9 cellular contexts compared by ENCODE assay signal in the genomic region with DNA sequence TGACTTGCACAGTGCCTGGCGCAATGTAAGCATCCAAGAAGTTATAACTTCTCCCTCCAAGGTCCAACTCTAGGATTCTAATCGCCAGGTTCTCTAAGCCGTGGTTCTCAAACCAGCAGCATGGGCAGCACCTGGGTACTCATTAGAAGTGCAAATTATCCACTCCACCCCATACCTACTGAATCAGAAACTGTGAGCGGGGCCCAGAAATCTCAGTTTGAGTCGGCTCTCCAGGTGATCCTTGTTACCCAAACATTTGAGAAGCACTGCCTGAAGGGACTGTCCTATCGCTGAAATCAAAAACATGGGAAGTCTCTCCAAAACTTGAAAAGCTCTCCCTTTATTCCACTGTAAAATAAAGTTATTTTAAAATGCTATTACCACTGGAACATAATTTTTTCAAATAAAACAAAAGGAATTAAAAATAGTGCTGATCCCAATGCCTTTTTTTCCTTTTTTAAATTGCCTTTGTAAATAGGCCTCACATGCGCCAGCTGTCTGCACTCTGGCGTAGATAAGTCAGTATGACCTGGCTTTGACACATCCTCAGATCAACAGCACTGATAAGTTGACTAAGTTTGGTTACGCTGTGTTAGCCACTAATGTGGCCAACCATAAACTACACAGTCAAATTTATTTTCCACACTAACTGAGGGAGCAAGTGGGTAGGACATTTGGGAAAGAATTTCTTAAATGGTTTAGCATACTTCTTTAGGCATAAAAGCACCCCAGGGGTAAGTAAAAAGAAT. TPM values are rescaled to one million over a fixed set of nuclear protein-coding genes. Genes with fewer than 3 reads are reported as not detected.
DNase-seq lines count a peak whose midpoint lies in the region; ATAC-seq lines count a peak whose summit lies in the region.
"Had no signal": no experiment of that assay in that cellular context is flagged by ENCODE, and none has a peak within 500 bp of the region (broad histone marks: within the 10 kb centered on the region; RNA-seq: fewer than 3 reads in every experiment).

No MANE protein-coding gene starts in this region.

- H3K27ac ChIP-seq in mucosa of rectum (ENCODE audit: low read depth in 2 of 2, low read length in 2 of 2): peak overlapping the region; percentile 56 to 68

- H3K9ac ChIP-seq in mucosa of rectum (ENCODE audit: low read depth in 1 of 2, low read length in 2 of 2): no peak overlapping the region

- no peaks in the 10 kb centered on the region for H3K27me3 ChIP-seq in mucosa of rectum (ENCODE audit: control insufficient read depth in 2 of 2, insufficient read depth in 2 of 2, low read length in 2 of 2)

- peaks cover 14% of the 10 kb centered on the region in 2 donors for H3K4me1 ChIP-seq in mucosa of rectum (ENCODE audit: control insufficient read depth in 2 of 2, insufficient read depth in 2 of 2, low read length in 2 of 2)

- no peak overlapping the region for H3K4me3 ChIP-seq in mucosa of rectum (ENCODE audit: low read length in 2 of 2)

- peak overlapping the region; percentile 61 for H3K4me3 Mint-ChIP-seq in activated naive CD8-positive, alpha-beta T cell treated with anti-CD3 and anti-CD28 coated beads, Interleukin-2, amount 10 ng/mL, durations not matched to agents 7 days and 5 days

- H3K36me3 ChIP-seq in mucosa of rectum (ENCODE audit: control insufficient read depth in 2 of 2, insufficient read depth in 2 of 2, low read length in 2 of 2): no peaks in the 10 kb centered on the region

- no peaks in the 10 kb centered on the region for H3K36me3 Mint-ChIP-seq in activated naive CD8-positive, alpha-beta T cell treated with anti-CD3 and anti-CD28 coated beads, Interleukin-2, amount 10 ng/mL, durations not matched to agents 7 days and 5 days
- H3K36me3 Mint-ChIP-seq: IgD-negative memory B cell had no signal

- H3K9me3 ChIP-seq in mucosa of rectum (ENCODE audit: control insufficient read depth in 2 of 2, low read length in 2 of 2): no peaks in the 10 kb centered on the region

- peaks cover under 1% of the 10 kb centered on the region for H3K27me3 Mint-ChIP-seq in activated naive CD8-positive, alpha-beta T cell treated with anti-CD3 and anti-CD28 coated beads, Interleukin-2, amount 10 ng/mL, durations not matched to agents 7 days and 5 days
- H3K27me3 Mint-ChIP-seq: IgD-negative memory B cell had no signal

- DNase-seq in ELR (ENCODE audit: low read depth) (peak; percentile 92), LHCN-M2 (ENCODE audit: low read depth) (peak; percentile 48), occipital lobe (lab: John Stamatoyannopoulos, UW) (no peak), GOT3 (lab: John Stamatoyannopoulos, UW) (no peak)
- no peak for DNase-seq in activated naive CD8-positive, alpha-beta T cell treated with anti-CD3 and anti-CD28 coated beads, Interleukin-2, amount 10 ng/mL, durations not matched to agents 7 days and 5 days

- H3K4me1 Mint-ChIP-seq in activated naive CD8-positive, alpha-beta T cell treated with anti-CD3 and anti-CD28 coated beads, Interleukin-2, amount 10 ng/mL, durations not matched to agents 7 days and 5 days: peaks cover 23% of the 10 kb centered on the region

- POLR2A ChIA-PET in activated naive CD8-positive, alpha-beta T cell treated with anti-CD3 and anti-CD28 coated beads, Interleukin-2, amount 10 ng/mL, durations not matched to agents 7 days and 5 days (lab: Charles Lee): no interaction called here

- peak overlapping the region; percentile 39 for H3K27ac Mint-ChIP-seq in activated naive CD8-positive, alpha-beta T cell treated with anti-CD3 and anti-CD28 coated beads, Interleukin-2, amount 10 ng/mL, durations not matched to agents 7 days and 5 days

- no peaks in the 10 kb centered on the region for H3K9me3 Mint-ChIP-seq in activated naive CD8-positive, alpha-beta T cell treated with anti-CD3 and anti-CD28 coated beads, Interleukin-2, amount 10 ng/mL, durations not matched to agents 7 days and 5 days
- H3K9me3 Mint-ChIP-seq: IgD-negative memory B cell had no signal

- peak; percentile 75 for ATAC-seq in activated naive CD8-positive, alpha-beta T cell treated with anti-CD3 and anti-CD28 coated beads, Interleukin-2, amount 10 ng/mL, durations not matched to agents 7 days and 5 days (ENCODE audit: low read depth)
- no peak for ATAC-seq in GM21447 (IDR thresholded peaks at IDR 0.05; ENCODE audit: unreplicated experiment)
- ATAC-seq in GM19328 (IDR thresholded peaks at IDR 0.05; ENCODE audit: unreplicated experiment): no peak

RNA-seq across cellular contexts. Expression of gene CTR9, which starts 8.4 kb away (rescaled TPM):
- total RNA-seq in LHCN-M2 (2014; rRNA removed) (20.5 and 25.1 TPM in 2 replicates), occipital lobe (36.8 TPM)
- polyA plus RNA-seq in LHCN-M2 (2012): 14.2 TPM
- total RNA-seq in activated naive CD8-positive, alpha-beta T cell treated with anti-CD3 and anti-CD28 coated beads, Interleukin-2, amount 10 ng/mL, durations not matched to agents 7 days and 5 days: 10 to 100 TPM; 45.3 to 47.6 TPM

RNA-seq across cellular contexts. Expression of gene IRAG1, which starts 49.1 kb away (rescaled TPM):
- total RNA-seq in LHCN-M2 (2014; rRNA removed): 0.38 and 1.3 TPM in 2 replicates
- polyA plus RNA-seq in LHCN-M2 (2012): 0.22 TPM
- not detected for total RNA-seq in activated naive CD8-positive, alpha-beta T cell treated with anti-CD3 and anti-CD28 coated beads, Interleukin-2, amount 10 ng/mL, durations not matched to agents 7 days and 5 days
- 1.4 TPM for total RNA-seq in occipital lobe

Comparison
In these comparisons a context has a peak if more than half of its experiments do, and no peak if none do; other contexts are left out.
1. DNase-seq: peak in ELR (single experiment) and LHCN-M2 (single experiment); none in activated naive CD8-positive, alpha-beta T cell treated with anti-CD3 and anti-CD28 coated beads, Interleukin-2, amount 10 ng/mL, durations not matched to agents 7 days and 5 days (single experiment), occipital lobe (single experiment) and GOT3 (single experiment).